Comparison of ENCODE assay signal across 2 cellular contexts in the genomic region with DNA sequence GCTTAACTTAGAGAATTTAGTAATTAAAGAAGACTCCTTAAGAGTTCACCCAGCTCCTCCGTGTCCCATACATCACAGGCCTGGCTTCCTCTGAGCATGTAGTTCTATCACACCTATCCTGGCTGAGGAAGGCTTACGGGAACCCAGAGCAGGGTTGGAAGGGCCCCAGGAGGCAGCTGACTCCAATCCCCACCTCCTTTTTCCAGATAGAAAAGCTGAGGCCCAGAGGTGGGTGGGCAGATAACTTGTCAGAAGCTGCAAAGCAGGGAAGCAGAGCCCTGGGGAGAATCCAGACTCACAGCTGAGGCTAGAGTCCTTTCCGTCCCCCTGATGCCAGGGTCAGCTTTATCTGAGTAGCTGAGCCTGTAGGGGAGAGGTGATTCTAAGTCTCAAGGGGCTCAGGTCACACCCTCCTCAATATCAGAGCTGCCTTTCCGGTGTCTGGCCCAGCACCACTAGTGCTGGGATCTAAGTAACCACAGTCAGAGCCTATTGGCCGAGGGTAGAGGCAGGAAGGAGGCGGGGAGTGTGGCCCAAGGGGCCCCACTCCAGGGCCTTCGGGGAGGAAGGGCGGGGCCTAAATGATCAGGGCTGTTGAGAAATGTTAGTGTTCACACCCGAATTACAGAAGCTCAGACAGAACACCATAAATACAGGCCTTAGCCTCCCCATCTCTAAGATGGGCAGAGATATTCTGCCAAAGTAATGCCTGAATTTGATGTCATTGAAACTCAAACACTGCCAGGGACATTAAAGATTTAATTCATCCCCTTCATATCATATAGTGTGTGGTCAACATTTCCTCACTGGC.
TF ChIP-seq lines count a peak whose summit lies in the region.

No MANE protein-coding gene starts in this region.

TF ChIP-seq in SK-N-SH, 30 proteins besides CTCF, POLR2A, EP300 and RAD21 (continued from another document):
- TF ChIP-seq MEF2A (IDR thresholded peaks at IDR 0.05; ENCODE audit: borderline replicate concordance, low read depth) = no peak
- TF ChIP-seq, protein P1, sequence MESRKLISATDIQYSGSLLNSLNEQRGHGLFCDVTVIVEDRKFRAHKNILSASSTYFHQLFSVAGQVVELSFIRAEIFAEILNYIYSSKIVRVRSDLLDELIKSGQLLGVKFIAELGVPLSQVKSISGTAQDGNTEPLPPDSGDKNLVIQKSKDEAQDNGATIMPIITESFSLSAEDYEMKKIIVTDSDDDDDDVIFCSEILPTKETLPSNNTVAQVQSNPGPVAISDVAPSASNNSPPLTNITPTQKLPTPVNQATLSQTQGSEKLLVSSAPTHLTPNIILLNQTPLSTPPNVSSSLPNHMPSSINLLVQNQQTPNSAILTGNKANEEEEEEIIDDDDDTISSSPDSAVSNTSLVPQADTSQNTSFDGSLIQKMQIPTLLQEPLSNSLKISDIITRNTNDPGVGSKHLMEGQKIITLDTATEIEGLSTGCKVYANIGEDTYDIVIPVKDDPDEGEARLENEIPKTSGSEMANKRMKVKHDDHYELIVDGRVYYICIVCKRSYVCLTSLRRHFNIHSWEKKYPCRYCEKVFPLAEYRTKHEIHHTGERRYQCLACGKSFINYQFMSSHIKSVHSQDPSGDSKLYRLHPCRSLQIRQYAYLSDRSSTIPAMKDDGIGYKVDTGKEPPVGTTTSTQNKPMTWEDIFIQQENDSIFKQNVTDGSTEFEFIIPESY (IDR thresholded peaks at IDR 0.05; ENCODE audit: borderline replicate concordance, low read depth) = no peak
- TF ChIP-seq TAF1 (IDR thresholded peaks at IDR 0.05; ENCODE audit: borderline replicate concordance, low read depth, low read length) = no peak
- no peak for TF ChIP-seq NRF1 (IDR thresholded peaks at IDR 0.05; ENCODE audit: low read depth, low read length)
- no peak for TF ChIP-seq POLR2AphosphoS5 (IDR thresholded peaks at IDR 0.05; ENCODE audit: low read depth, low read length)
- no peak for TF ChIP-seq RCOR1 (IDR thresholded peaks at IDR 0.05; ENCODE audit: low read length)
- TF ChIP-seq, protein P2, sequence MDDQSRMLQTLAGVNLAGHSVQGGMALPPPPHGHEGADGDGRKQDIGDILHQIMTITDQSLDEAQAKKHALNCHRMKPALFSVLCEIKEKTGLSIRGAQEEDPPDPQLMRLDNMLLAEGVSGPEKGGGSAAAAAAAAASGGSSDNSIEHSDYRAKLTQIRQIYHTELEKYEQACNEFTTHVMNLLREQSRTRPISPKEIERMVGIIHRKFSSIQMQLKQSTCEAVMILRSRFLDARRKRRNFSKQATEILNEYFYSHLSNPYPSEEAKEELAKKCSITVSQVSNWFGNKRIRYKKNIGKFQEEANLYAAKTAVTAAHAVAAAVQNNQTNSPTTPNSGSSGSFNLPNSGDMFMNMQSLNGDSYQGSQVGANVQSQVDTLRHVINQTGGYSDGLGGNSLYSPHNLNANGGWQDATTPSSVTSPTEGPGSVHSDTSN (IDR thresholded peaks at IDR 0.05) = no peak
- no peak for TF ChIP-seq RFX5 (IDR thresholded peaks at IDR 0.05; ENCODE audit: low read length)
- no peak for TF ChIP-seq GATA2 (CRISPR knock-in tag; IDR thresholded peaks at IDR 0.05)
- TF ChIP-seq FOXM1 (IDR thresholded peaks at IDR 0.05; ENCODE audit: low read depth) = no peak
- no peak for TF ChIP-seq SIN3A (IDR thresholded peaks at IDR 0.05; ENCODE audit: borderline replicate concordance, low read depth, low read length)
- TF ChIP-seq YY1 (IDR thresholded peaks at IDR 0.05; ENCODE audit: low read depth) = no peak
- TF ChIP-seq SMC3 (IDR thresholded peaks at IDR 0.05; ENCODE audit: low read depth, low read length) = no peak
- no peak for TF ChIP-seq FOXJ3 (CRISPR knock-in tag; IDR thresholded peaks at IDR 0.05)
- no peak for TF ChIP-seq EZH2phosphoT487 (IDR thresholded peaks at IDR 0.05; ENCODE audit: borderline replicate concordance, low read depth)
- no peak for TF ChIP-seq FOSL2 (IDR thresholded peaks at IDR 0.05; ENCODE audit: borderline replicate concordance, low read depth)

TF ChIP-seq in SK-N-SH treated with all-trans-retinoic acid at 6 μM for 48 hours, 23 proteins besides CTCF, POLR2A, EP300 and RAD21 (continued from another document):
- TF ChIP-seq, protein P3, sequence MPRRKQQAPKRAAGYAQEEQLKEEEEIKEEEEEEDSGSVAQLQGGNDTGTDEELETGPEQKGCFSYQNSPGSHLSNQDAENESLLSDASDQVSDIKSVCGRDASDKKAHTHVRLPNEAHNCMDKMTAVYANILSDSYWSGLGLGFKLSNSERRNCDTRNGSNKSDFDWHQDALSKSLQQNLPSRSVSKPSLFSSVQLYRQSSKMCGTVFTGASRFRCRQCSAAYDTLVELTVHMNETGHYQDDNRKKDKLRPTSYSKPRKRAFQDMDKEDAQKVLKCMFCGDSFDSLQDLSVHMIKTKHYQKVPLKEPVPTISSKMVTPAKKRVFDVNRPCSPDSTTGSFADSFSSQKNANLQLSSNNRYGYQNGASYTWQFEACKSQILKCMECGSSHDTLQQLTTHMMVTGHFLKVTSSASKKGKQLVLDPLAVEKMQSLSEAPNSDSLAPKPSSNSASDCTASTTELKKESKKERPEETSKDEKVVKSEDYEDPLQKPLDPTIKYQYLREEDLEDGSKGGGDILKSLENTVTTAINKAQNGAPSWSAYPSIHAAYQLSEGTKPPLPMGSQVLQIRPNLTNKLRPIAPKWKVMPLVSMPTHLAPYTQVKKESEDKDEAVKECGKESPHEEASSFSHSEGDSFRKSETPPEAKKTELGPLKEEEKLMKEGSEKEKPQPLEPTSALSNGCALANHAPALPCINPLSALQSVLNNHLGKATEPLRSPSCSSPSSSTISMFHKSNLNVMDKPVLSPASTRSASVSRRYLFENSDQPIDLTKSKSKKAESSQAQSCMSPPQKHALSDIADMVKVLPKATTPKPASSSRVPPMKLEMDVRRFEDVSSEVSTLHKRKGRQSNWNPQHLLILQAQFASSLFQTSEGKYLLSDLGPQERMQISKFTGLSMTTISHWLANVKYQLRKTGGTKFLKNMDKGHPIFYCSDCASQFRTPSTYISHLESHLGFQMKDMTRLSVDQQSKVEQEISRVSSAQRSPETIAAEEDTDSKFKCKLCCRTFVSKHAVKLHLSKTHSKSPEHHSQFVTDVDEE (CRISPR knock-in tag; IDR thresholded peaks at IDR 0.05) = no peak
- TF ChIP-seq ZNF8 (CRISPR knock-in tag; IDR thresholded peaks at IDR 0.05) (no peak), ZNF70 (CRISPR knock-in tag; IDR thresholded peaks at IDR 0.05) (no peak), ZC3H10 (CRISPR knock-in tag; IDR thresholded peaks at IDR 0.05) (no peak), GLIS3 (CRISPR knock-in tag; IDR thresholded peaks at IDR 0.05) (no peak), BACH2 (CRISPR knock-in tag; IDR thresholded peaks at IDR 0.05; ENCODE audit: borderline replicate concordance) (no peak), ISL1 (CRISPR knock-in tag; IDR thresholded peaks at IDR 0.05) (no peak), TOX (CRISPR knock-in tag; IDR thresholded peaks at IDR 0.05; ENCODE audit: borderline replicate concordance) (no peak), CSDC2 (CRISPR knock-in tag; IDR thresholded peaks at IDR 0.05) (no peak), TCF4 (CRISPR knock-in tag; IDR thresholded peaks at IDR 0.05; ENCODE audit: borderline replicate concordance) (no peak), PPARA (CRISPR knock-in tag; IDR thresholded peaks at IDR 0.05; ENCODE audit: borderline replicate concordance) (no peak), ZFP30 (CRISPR knock-in tag; IDR thresholded peaks at IDR 0.05) (no peak), ARNTL (CRISPR knock-in tag; IDR thresholded peaks at IDR 0.05; ENCODE audit: borderline replicate concordance, low read depth) (no peak), SNAI2 (CRISPR knock-in tag; IDR thresholded peaks at IDR 0.05) (no peak)
- TF ChIP-seq, protein P4, sequence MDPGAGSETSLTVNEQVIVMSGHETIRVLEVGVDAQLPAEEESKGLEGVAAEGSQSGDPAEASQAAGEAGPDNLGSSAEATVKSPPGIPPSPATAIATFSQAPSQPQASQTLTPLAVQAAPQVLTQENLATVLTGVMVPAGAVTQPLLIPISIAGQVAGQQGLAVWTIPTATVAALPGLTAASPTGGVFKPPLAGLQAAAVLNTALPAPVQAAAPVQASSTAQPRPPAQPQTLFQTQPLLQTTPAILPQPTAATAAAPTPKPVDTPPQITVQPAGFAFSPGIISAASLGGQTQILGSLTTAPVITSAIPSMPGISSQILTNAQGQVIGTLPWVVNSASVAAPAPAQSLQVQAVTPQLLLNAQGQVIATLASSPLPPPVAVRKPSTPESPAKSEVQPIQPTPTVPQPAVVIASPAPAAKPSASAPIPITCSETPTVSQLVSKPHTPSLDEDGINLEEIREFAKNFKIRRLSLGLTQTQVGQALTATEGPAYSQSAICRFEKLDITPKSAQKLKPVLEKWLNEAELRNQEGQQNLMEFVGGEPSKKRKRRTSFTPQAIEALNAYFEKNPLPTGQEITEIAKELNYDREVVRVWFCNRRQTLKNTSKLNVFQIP (CRISPR knock-in tag; IDR thresholded peaks at IDR 0.05; ENCODE audit: borderline replicate concordance, low read depth) = no peak
- TF ChIP-seq, protein P5, sequence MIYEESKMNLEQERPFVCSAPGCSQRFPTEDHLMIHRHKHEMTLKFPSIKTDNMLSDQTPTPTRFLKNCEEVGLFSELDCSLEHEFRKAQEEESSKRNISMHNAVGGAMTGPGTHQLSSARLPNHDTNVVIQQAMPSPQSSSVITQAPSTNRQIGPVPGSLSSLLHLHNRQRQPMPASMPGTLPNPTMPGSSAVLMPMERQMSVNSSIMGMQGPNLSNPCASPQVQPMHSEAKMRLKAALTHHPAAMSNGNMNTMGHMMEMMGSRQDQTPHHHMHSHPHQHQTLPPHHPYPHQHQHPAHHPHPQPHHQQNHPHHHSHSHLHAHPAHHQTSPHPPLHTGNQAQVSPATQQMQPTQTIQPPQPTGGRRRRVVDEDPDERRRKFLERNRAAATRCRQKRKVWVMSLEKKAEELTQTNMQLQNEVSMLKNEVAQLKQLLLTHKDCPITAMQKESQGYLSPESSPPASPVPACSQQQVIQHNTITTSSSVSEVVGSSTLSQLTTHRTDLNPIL (CRISPR knock-in tag; IDR thresholded peaks at IDR 0.05; ENCODE audit: low read depth) = no peak
